ENCODE assay signal across 20 cellular contexts in the genomic region with DNA sequence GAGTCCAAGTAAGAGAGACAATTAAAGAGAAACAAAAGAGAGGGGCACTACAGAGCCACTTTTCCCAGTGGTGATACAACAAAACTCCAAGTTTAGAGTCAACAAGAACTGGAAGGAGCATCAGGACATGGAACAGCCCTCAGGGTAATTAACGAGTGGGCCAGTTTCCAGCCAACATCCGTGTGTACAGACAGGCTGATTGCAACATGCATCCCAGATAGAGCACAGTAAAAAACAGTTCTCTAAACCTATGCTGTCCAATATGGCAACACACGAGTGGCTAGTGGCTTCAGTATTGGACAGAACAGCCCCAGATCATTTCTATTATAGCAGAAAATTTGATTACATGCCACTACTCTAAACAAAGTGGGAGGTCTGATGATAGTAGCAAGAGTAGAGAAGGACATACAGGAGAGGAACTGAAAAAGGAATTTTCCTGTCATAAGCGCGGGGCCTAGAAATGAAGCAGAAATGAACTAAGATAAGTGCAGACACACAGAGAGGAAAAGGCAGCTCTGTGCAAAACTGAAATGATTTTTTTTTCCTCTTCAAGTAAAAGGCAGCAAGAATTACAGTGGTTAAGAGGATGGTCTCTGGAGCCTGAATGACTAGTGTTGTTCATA.
"Had no signal": no experiment of that assay in that cellular context is flagged by ENCODE, and none has a peak within 500 bp of the region (broad histone marks: within the 10 kb centered on the region; RNA-seq: fewer than 3 reads in every experiment).

No MANE protein-coding gene starts in this region.

- H3K9me3 ChIP-seq: prostate gland, transverse colon had no signal

- H3K4me3 Mint-ChIP-seq: activated naive CD8-positive, alpha-beta T cell; activated T-cell treated with anti-CD3 and anti-CD28 coated beads, Interleukin-2, amount 50 U/mL, for 4 hours; nephron; stimulated activated naive B cell treated with anti-CD40 and anti-IgM and Interleukin-4, amounts not matched to agents 10 μg/mL and 1 μg/mL and 100 μg/mL, for 72 hours had no signal

- H3K4me1 Mint-ChIP-seq: nephron; stimulated activated naive B cell treated with anti-CD40 and anti-IgM and Interleukin-4, amounts not matched to agents 10 μg/mL and 1 μg/mL and 100 μg/mL, for 72 hours had no signal

- ATAC-seq: activated T-cell treated with anti-CD3 and anti-CD28 coated beads, Interleukin-2, amount 50 U/mL, for 4 hours; left colon; sciatic nerve; stimulated activated naive B cell treated with anti-CD40 and anti-IgM and Interleukin-4, amounts not matched to agents 10 μg/mL and 1 μg/mL and 100 μg/mL, for 72 hours had no signal

- H3K27ac Mint-ChIP-seq: activated naive CD8-positive, alpha-beta T cell; nephron; stimulated activated naive B cell treated with anti-CD40 and anti-IgM and Interleukin-4, amounts not matched to agents 10 μg/mL and 1 μg/mL and 100 μg/mL, for 72 hours had no signal

- H3K4me3 ChIP-seq: prostate gland, spleen, transverse colon had no signal

- H3K4me1 ChIP-seq: prostate gland, spleen, transverse colon had no signal

- H3K27me3 Mint-ChIP-seq: activated naive CD8-positive, alpha-beta T cell; stimulated activated naive B cell treated with anti-CD40 and anti-IgM and Interleukin-4, amounts not matched to agents 10 μg/mL and 1 μg/mL and 100 μg/mL, for 72 hours had no signal

- H3K36me3 Mint-ChIP-seq: activated naive CD8-positive, alpha-beta T cell; stimulated activated naive B cell treated with anti-CD40 and anti-IgM and Interleukin-4, amounts not matched to agents 10 μg/mL and 1 μg/mL and 100 μg/mL, for 72 hours had no signal

- H3K27me3 ChIP-seq: brain microvascular endothelial cell, spleen, transverse colon had no signal

- H3K27ac ChIP-seq: brain microvascular endothelial cell, prostate gland, transverse colon had no signal

- H3K36me3 ChIP-seq: brain microvascular endothelial cell, prostate gland, spleen, transverse colon had no signal

- H3K9me3 Mint-ChIP-seq: nephron; stimulated activated naive B cell treated with anti-CD40 and anti-IgM and Interleukin-4, amounts not matched to agents 10 μg/mL and 1 μg/mL and 100 μg/mL, for 72 hours had no signal

- DNase-seq: activated CD4-positive, alpha-beta T cell treated with anti-CD3 and anti-CD28 coated beads for 1 hour; activated CD4-positive, alpha-beta T cell treated with anti-CD3 and anti-CD28 coated beads, Interleukin-2, amount 50 U/mL, for 48 hours; activated gamma-delta T cell; activated T-cell treated with anti-CD3 and anti-CD28 coated beads, Interleukin-2, amount 50 U/mL, for 4 hours; amygdala; brain microvascular endothelial cell; dermis blood vessel endothelial cell; glutamatergic neuron; left colon; mesenchymal stem cell; occipital lobe; spleen; stimulated activated CD4-positive, alpha-beta T cell treated with anti-CD3 and anti-CD28 coated beads, Interleukin-1b, Interleukin-23, amount 100 ng/mL, for 48 hours; stimulated activated naive B cell treated with anti-CD40 and anti-IgM and Interleukin-4, amounts not matched to agents 10 μg/mL and 1 μg/mL and 100 μg/mL, for 72 hours; substantia nigra; transverse colon had no signal
